8 cellular contexts compared by ENCODE assay signal in genomic region chr9:114097613-114098020, GRCh38. TPM values are rescaled to one million over a fixed set of nuclear protein-coding genes. Genes with fewer than 3 reads are reported as not detected.
A peak's percentile ranks its signal among the peaks of the same experiment; 100 is the strongest.
DNase-seq lines count a peak whose midpoint lies in the region; ATAC-seq and TF ChIP-seq lines count a peak whose summit lies in the region.
"Had no signal": no experiment of that assay in that cellular context is flagged by ENCODE, and none has a peak within 500 bp of the region (broad histone marks: within the 10 kb centered on the region; RNA-seq: fewer than 3 reads in every experiment).

No MANE protein-coding gene starts in this region.

- no peak for TF ChIP-seq CTCF in GM10266 (IDR thresholded peaks at IDR 0.05; ENCODE audit: control insufficient read depth, insufficient read depth, low read depth, missing control alignments)

- no peak overlapping the region for H3K4me3 Mint-ChIP-seq in stimulated activated memory B cell treated with anti-CD40 and anti-IgM and Interleukin-4, amounts not matched to agents 10 μg/mL and 1 μg/mL and 100 μg/mL, for 72 hours

- H3K36me3 ChIP-seq in rectal smooth muscle tissue (ENCODE audit: control insufficient read depth, insufficient read depth, low read length): no peaks in the 10 kb centered on the region
- H3K36me3 ChIP-seq: brain microvascular endothelial cell had no signal

- H3K9ac ChIP-seq in rectal smooth muscle tissue (ENCODE audit: low read length): no peak overlapping the region

- DNase-seq in ELR (ENCODE audit: low read depth) (peak; percentile 27), NCI-H748 treated with DMSO at 0.1 percent for 48 hours (lab: John Stamatoyannopoulos, UW) (peak; percentile 38), glomerular endothelial cell (ENCODE audit: extremely low read depth, low read depth, low spot score) (peak; percentile 12), GM10266 (ENCODE audit: extremely low spot score) (no peak), superior temporal gyrus (ENCODE audit: extremely low spot score) (no peak)
- DNase-seq: brain microvascular endothelial cell had no signal

- no peaks in the 10 kb centered on the region for H3K27me3 ChIP-seq in rectal smooth muscle tissue (ENCODE audit: control insufficient read depth, insufficient read depth, low read length)

- no peak overlapping the region for H3K27ac Mint-ChIP-seq in stimulated activated memory B cell treated with anti-CD40 and anti-IgM and Interleukin-4, amounts not matched to agents 10 μg/mL and 1 μg/mL and 100 μg/mL, for 72 hours

- ATAC-seq in stimulated activated memory B cell treated with anti-CD40 and anti-IgM and Interleukin-4, amounts not matched to agents 10 μg/mL and 1 μg/mL and 100 μg/mL, for 72 hours: no peak

- peaks cover 61% of the 10 kb centered on the region for H3K27me3 Mint-ChIP-seq in stimulated activated memory B cell treated with anti-CD40 and anti-IgM and Interleukin-4, amounts not matched to agents 10 μg/mL and 1 μg/mL and 100 μg/mL, for 72 hours

- peaks cover 5% of the 10 kb centered on the region for H3K36me3 Mint-ChIP-seq in stimulated activated memory B cell treated with anti-CD40 and anti-IgM and Interleukin-4, amounts not matched to agents 10 μg/mL and 1 μg/mL and 100 μg/mL, for 72 hours

- no peak overlapping the region for H3K27ac ChIP-seq in rectal smooth muscle tissue (ENCODE audit: low read depth, low read length)
- H3K27ac ChIP-seq: brain microvascular endothelial cell had no signal

- peaks cover 7% of the 10 kb centered on the region for H3K9me3 Mint-ChIP-seq in stimulated activated memory B cell treated with anti-CD40 and anti-IgM and Interleukin-4, amounts not matched to agents 10 μg/mL and 1 μg/mL and 100 μg/mL, for 72 hours

- peak overlapping the region; percentile 14 for H3K4me3 ChIP-seq in rectal smooth muscle tissue (ENCODE audit: low read length)

- no peaks in the 10 kb centered on the region for H3K4me1 ChIP-seq in rectal smooth muscle tissue (ENCODE audit: control insufficient read depth, insufficient read depth, low read length)

- peaks cover 17% of the 10 kb centered on the region for H3K4me1 Mint-ChIP-seq in stimulated activated memory B cell treated with anti-CD40 and anti-IgM and Interleukin-4, amounts not matched to agents 10 μg/mL and 1 μg/mL and 100 μg/mL, for 72 hours

RNA-seq across cellular contexts. Expression of gene KIF12, which starts 1.5 kb away (rescaled TPM):
- 0.70 and 5.3 TPM in 2 replicates for total RNA-seq in glomerular endothelial cell

RNA-seq across cellular contexts. Expression of gene AMBP, which starts 19.5 kb away (rescaled TPM):
- not detected in 2 replicates for total RNA-seq in glomerular endothelial cell

RNA-seq across cellular contexts. Expression of gene COL27A1, which starts 57.7 kb away (rescaled TPM):
- total RNA-seq in glomerular endothelial cell: 22.2 and 39.6 TPM in 2 replicates

Comparison
In these comparisons a context has a peak if more than half of its experiments do, and no peak if none do; other contexts are left out.
1. DNase-seq: peak in ELR (single experiment), NCI-H748 treated with DMSO at 0.1 percent for 48 hours (single experiment) and glomerular endothelial cell (single experiment); none in GM10266 (single experiment) and superior temporal gyrus (single experiment).